1 cellular context compared by ENCODE assay signal in the genomic region with DNA sequence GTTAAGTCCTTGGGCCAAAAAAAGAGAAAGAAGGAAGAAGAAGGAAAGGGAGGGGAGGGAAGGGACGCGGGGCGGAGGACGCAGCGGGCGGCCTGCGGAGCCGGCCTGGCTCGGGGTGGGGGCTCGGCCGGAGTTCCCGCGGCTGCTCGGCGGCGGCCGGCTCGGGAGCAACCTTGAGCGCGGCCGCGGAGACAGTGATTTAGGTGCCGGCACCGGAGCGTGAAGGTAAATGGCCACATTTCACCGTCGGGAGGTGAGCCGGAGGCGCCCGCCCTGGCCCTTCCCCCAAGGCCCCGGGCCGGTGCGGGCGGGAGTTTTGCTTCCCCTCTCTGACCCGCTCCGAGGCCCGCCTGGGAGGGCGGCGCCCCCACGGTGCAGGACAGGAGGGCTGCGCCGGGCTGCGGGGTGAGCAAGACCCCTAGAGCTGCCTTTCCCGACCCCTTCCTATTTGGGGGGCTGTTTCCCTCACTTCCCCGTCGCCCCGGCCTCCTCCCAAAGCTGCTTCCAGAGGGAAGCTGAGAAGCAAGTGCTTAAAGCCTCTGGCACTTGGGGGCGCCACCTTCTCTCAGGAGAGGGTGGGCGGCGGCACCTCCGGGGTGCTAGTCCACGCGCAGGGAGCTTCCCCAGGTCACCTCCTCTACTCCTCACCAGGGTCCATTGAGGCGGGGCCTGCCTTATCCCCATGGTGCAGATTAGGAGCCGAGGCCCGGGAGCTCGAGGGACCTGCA.
TF ChIP-seq lines count a peak whose summit lies in the region.

No MANE protein-coding gene starts in this region.

TF ChIP-seq in GM23338, 12 proteins besides CTCF, POLR2A, EP300 and RAD21 (continued from another document):
- TF ChIP-seq ZNF462 (CRISPR knock-in tag; IDR thresholded peaks at IDR 0.05): no peak
- no peak for TF ChIP-seq STAT1 (IDR thresholded peaks at IDR 0.05; ENCODE audit: unreplicated experiment)
- no peak for TF ChIP-seq ZNF114 (CRISPR knock-in tag; IDR thresholded peaks at IDR 0.05)
- peak; percentile 16 for TF ChIP-seq REST (IDR thresholded peaks at IDR 0.05; ENCODE audit: unreplicated experiment)
- no peak for TF ChIP-seq JUNB (IDR thresholded peaks at IDR 0.05; ENCODE audit: unreplicated experiment)
- TF ChIP-seq EZH2 (IDR thresholded peaks at IDR 0.05; ENCODE audit: low read depth, unreplicated experiment): peak; percentile 54
- TF ChIP-seq POLR2AphosphoS5 (IDR thresholded peaks at IDR 0.05; ENCODE audit: low read depth): 0 out of 2 replicates have a peak, but pooled peaks have one; percentile 7
- no peak for TF ChIP-seq EZH2phosphoT487 (IDR thresholded peaks at IDR 0.05; ENCODE audit: unreplicated experiment)
